1 cellular context compared by ENCODE assay signal in the genomic region with DNA sequence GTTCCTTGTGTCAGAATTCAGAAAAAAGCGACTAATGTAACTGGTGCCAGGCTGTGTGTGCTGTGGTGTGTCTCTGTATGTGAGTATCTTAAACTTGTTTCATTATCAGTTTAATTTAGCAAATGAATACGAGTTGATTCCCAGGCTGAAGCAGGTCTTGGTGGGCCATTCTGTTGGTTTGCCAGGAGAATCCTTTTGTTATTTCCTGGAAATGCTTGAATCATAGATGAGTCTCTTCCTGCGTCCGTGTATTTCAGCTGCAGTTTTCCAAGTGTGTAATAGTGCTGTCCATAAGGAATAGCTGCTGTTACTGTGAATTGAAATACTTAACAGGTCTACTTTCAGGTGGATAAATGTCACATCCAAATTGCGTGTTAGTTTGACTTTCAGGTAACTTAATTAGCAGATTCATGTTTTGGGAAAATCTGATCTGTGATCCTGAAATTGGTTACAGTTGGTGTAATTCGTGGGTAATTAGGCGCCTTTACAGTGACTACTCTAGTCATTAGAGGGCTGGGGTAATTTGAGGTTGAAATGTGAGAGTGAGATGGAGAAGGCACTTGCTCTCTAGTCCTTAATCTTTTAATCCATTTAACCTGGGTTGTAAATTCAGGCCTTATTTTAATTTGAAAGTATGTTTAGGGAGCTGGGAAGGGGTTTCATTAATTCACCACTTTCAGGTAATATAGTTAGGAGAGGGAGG.
TF ChIP-seq lines count a peak whose summit lies in the region.

No MANE protein-coding gene starts in this region.

TF ChIP-seq in HEK293, 187 proteins besides CTCF, POLR2A, EP300 and RAD21 (continued from another document):
- TF ChIP-seq, protein P1, sequence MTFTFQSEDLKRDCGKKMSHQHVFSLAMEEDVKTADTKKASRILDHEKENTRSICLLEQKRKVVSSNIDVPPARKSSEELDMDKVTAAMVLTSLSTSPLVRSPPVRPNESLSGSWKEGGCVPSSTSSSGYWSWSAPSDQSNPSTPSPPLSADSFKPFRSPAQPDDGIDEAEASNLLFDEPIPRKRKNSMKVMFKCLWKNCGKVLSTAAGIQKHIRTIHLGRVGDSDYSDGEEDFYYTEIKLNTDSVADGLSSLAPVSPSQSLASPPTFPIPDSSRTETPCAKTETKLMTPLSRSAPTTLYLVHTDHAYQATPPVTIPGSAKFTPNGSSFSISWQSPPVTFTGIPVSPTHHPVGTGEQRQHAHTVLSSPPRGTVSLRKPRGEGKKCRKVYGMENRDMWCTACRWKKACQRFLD (tag by site-specific recombination; IDR thresholded peaks at IDR 0.05), result no peak
- TF ChIP-seq YY1 (tag by site-specific recombination; IDR thresholded peaks at IDR 0.05), result no peak
- TF ChIP-seq ZNF292 (tag by site-specific recombination; IDR thresholded peaks at IDR 0.05; ENCODE audit: borderline replicate concordance, low read depth), result no peak
- TF ChIP-seq ZNF561 (tag by site-specific recombination; IDR thresholded peaks at IDR 0.05; ENCODE audit: borderline replicate concordance), result no peak
- TF ChIP-seq ZNF596 (tag by site-specific recombination; IDR thresholded peaks at IDR 0.05), result 0 out of 2 replicates have a peak, but pooled peaks have one; percentile 39
- no peak for TF ChIP-seq SP2 (tag by site-specific recombination; IDR thresholded peaks at IDR 0.05)
- no peak for TF ChIP-seq ZNF624 (tag by site-specific recombination; IDR thresholded peaks at IDR 0.05)
- TF ChIP-seq ZSCAN16 (tag by site-specific recombination; IDR thresholded peaks at IDR 0.05), result no peak
- TF ChIP-seq, protein P2, sequence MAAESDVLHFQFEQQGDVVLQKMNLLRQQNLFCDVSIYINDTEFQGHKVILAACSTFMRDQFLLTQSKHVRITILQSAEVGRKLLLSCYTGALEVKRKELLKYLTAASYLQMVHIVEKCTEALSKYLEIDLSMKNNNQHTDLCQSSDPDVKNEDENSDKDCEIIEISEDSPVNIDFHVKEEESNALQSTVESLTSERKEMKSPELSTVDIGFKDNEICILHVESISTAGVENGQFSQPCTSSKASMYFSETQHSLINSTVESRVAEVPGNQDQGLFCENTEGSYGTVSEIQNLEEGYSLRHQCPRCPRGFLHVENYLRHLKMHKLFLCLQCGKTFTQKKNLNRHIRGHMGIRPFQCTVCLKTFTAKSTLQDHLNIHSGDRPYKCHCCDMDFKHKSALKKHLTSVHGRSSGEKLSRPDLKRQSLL (tag by site-specific recombination; IDR thresholded peaks at IDR 0.05), result peak; percentile 65; the same call in 1 of the 2 replicates
- no peak for TF ChIP-seq ZNF513 (tag by site-specific recombination; IDR thresholded peaks at IDR 0.05)
- TF ChIP-seq KLF9 (tag by site-specific recombination; IDR thresholded peaks at IDR 0.05; ENCODE audit: low read depth), result no peak
